Comparison of ENCODE assay signal across 1 cellular context in genomic region chr9:33867747-33868429, GRCh38.
TF ChIP-seq lines count a peak whose summit lies in the region.

No MANE protein-coding gene starts in this region.

TF ChIP-seq in HepG2, 621 proteins besides CTCF, POLR2A, EP300 and RAD21 (continued from another document):
- no peak for TF ChIP-seq YY1 (IDR thresholded peaks at IDR 0.05; ENCODE audit: insufficient read depth, insufficient replicate concordance, low read depth, low read length)
- no peak for TF ChIP-seq ZNF879 (CRISPR knock-in tag; IDR thresholded peaks at IDR 0.05)
- TF ChIP-seq NFYB (CRISPR knock-in tag; IDR thresholded peaks at IDR 0.05): no peak
- no peak for TF ChIP-seq ONECUT2 (CRISPR knock-in tag; IDR thresholded peaks at IDR 0.05)
- no peak for TF ChIP-seq STAT6 (CRISPR knock-in tag; IDR thresholded peaks at IDR 0.05; ENCODE audit: borderline replicate concordance)
- no peak for TF ChIP-seq HNRNPL (IDR thresholded peaks at IDR 0.05; ENCODE audit: low read depth, low read length)
- TF ChIP-seq BORCS8-MEF2B (CRISPR knock-in tag; IDR thresholded peaks at IDR 0.05): no peak
- TF ChIP-seq U2AF1 (optimal IDR thresholded peaks at IDR 0.05; ENCODE audit: low read depth, low read length): no peak
- TF ChIP-seq, protein P1, sequence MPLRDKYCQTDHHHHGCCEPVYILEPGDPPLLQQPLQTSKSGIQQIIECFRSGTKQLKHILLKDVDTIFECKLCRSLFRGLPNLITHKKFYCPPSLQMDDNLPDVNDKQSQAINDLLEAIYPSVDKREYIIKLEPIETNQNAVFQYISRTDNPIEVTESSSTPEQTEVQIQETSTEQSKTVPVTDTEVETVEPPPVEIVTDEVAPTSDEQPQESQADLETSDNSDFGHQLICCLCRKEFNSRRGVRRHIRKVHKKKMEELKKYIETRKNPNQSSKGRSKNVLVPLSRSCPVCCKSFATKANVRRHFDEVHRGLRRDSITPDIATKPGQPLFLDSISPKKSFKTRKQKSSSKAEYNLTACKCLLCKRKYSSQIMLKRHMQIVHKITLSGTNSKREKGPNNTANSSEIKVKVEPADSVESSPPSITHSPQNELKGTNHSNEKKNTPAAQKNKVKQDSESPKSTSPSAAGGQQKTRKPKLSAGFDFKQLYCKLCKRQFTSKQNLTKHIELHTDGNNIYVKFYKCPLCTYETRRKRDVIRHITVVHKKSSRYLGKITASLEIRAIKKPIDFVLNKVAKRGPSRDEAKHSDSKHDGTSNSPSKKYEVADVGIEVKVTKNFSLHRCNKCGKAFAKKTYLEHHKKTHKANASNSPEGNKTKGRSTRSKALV (CRISPR knock-in tag; IDR thresholded peaks at IDR 0.05): no peak
- TF ChIP-seq ZNF687 (CRISPR knock-in tag; IDR thresholded peaks at IDR 0.05): no peak
- TF ChIP-seq ZNF383 (CRISPR knock-in tag; IDR thresholded peaks at IDR 0.05; ENCODE audit: borderline replicate concordance): no peak
- TF ChIP-seq MXI1 (IDR thresholded peaks at IDR 0.05; ENCODE audit: borderline replicate concordance, low read depth, low read length): no peak
- TF ChIP-seq RBAK (CRISPR knock-in tag; IDR thresholded peaks at IDR 0.05): no peak
